Comparison of ENCODE assay signal across 20 cellular contexts in genomic region chr7:2436341-2437104, GRCh38. TPM values are rescaled to one million over a fixed set of nuclear protein-coding genes. Genes with fewer than 3 reads are reported as not detected.
DNase-seq lines count a peak whose midpoint lies in the region; ATAC-seq and TF ChIP-seq lines count a peak whose summit lies in the region.
"Had no signal": no experiment of that assay in that cellular context is flagged by ENCODE, and none has a peak within 500 bp of the region (broad histone marks: within the 10 kb centered on the region; RNA-seq: fewer than 3 reads in every experiment).

No MANE protein-coding gene starts in this region.

- H3K27ac Mint-ChIP-seq in GM23338 (no peak overlapping the region), endothelial cell (ENCODE audit: unreplicated experiment) (peak overlapping the region; percentile 66)

- peaks cover 4% of the 10 kb centered on the region for H3K27me3 Mint-ChIP-seq in GM23338 (ENCODE audit: insufficient read depth, low read depth, poor library complexity)
- H3K27me3 Mint-ChIP-seq in endothelial cell (ENCODE audit: unreplicated experiment) = no peaks in the 10 kb centered on the region
- H3K27me3 Mint-ChIP-seq: CD8-positive, alpha-beta memory T cell had no signal

- no peak overlapping the region for H3K23ac ChIP-seq in IMR-90 (ENCODE audit: low read depth, low read length)

- 0 out of 2 replicates have a peak, but pooled peaks cover 3% of the 10 kb centered on the region for H3K9me1 ChIP-seq in IMR-90 (ENCODE audit: insufficient read depth, low read length)

- H4K91ac ChIP-seq in IMR-90 (ENCODE audit: insufficient read depth, low read depth, low read length) = no peak overlapping the region

- H3K4me2 ChIP-seq in GM23338 = no peak overlapping the region
- no peak overlapping the region for H3K4me2 ChIP-seq in IMR-90 (ENCODE audit: low read depth, low read length)

- no TSS peak for BruUV-seq in IMR-90 (replicated peaks; lab: Mats Ljungman, UMichigan)

- peak overlapping the region; percentile 31 for H2AK9ac ChIP-seq in IMR-90 (replicated peaks; ENCODE audit: low read depth, low read length, poor library complexity)

- DNase-seq in GM23338 (ENCODE audit: low spot score) = no peak
- DNase-seq in IMR-90 = no peak
- DNase-seq in endothelial cell (ENCODE audit: low spot score) = no peak
- peak; percentile 85 for DNase-seq in pons (ENCODE audit: low spot score)
- DNase-seq in NCI-H1436 treated with DMSO at 0.1 percent for 48 hours (lab: John Stamatoyannopoulos, UW) = no peak
- no peak for DNase-seq in amniotic stem cell (lab: John Stamatoyannopoulos, UW)
- no peak for DNase-seq in HK-2 (ENCODE audit: unreplicated experiment)
- DNase-seq: CD8-positive, alpha-beta memory T cell; GF-D8; GM23248; KG1; MG63; NCI-H1092 treated with DMSO at 0.1 percent for 48 hours; NCI-H1694 treated with DMSO at 0.1 percent for 48 hours; NCI-H345; NCI-H774; Peyer's patch had no signal

- intact Hi-C loops in IMR-90 (cut with micrococcal nuclease) = no loop called here

- H3K4me3 ChIP-seq in GM23338 (no peak overlapping the region), IMR-90 (ENCODE audit: insufficient read depth, low read depth, low read length) (no peak overlapping the region)
- H3K4me3 ChIP-seq: GM23248, MG63, Peyer's patch, SJSA1 had no signal

- H4K8ac ChIP-seq in IMR-90 (ENCODE audit: low read depth in 2 of 2, low read length in 2 of 2) = no peak overlapping the region

- no peaks in the 10 kb centered on the region for H3K79me2 ChIP-seq in GM23338 (replicated peaks; ENCODE audit: insufficient read depth)

- H4K20me1 ChIP-seq in GM23338 (replicated peaks; ENCODE audit: insufficient read depth) (no peaks in the 10 kb centered on the region; the same call in 1 of the 2 replicates), IMR-90 (ENCODE audit: insufficient read depth, low read length) (0 out of 2 replicates have a peak, but pooled peaks cover 2% of the 10 kb centered on the region)

- no peak overlapping the region for H3K18ac ChIP-seq in IMR-90 (ENCODE audit: low read depth, low read length)

- no peak overlapping the region for H3K9ac ChIP-seq in IMR-90 (ENCODE audit: low read depth, low read length)
- H3K9ac ChIP-seq: GM23248 had no signal

- no peak overlapping the region for H3K56ac ChIP-seq in IMR-90 (ENCODE audit: extremely low read depth, insufficient read depth, low read length)

- dilution Hi-C loops in IMR-90 (cut with HindIII; ENCODE audit: low sequenced_read_pairs, unreplicated experiment) = no loop called here

- H3K9me3 Mint-ChIP-seq in GM23338 (no peaks in the 10 kb centered on the region), endothelial cell (ENCODE audit: unreplicated experiment) (no peaks in the 10 kb centered on the region)
- H3K9me3 Mint-ChIP-seq: CD8-positive, alpha-beta memory T cell had no signal

- H2BK20ac ChIP-seq in IMR-90 (ENCODE audit: low read depth, low read length) = no peak overlapping the region

- H3K4ac ChIP-seq in IMR-90 (ENCODE audit: low read depth, low read length) = no peak overlapping the region

- H3K36me3 ChIP-seq in GM23338 (ENCODE audit: insufficient read depth) = no peaks in the 10 kb centered on the region
- H3K36me3 ChIP-seq in IMR-90 (ENCODE audit: control insufficient read depth, insufficient read depth, low read length) = peaks cover 28% of the 10 kb centered on the region

- POLR2A ChIA-PET in IMR-90 (lab: Charles Lee; ENCODE audit: unreplicated experiment) = no interaction called here

- H3K36me3 Mint-ChIP-seq in GM23338 (ENCODE audit: low read depth) = peaks cover 7% of the 10 kb centered on the region
- H3K36me3 Mint-ChIP-seq in endothelial cell (ENCODE audit: low read depth, unreplicated experiment) = peaks cover 30% of the 10 kb centered on the region

- no peak overlapping the region for H2BK120ac ChIP-seq in IMR-90 (ENCODE audit: low read depth, low read length)

- H3K79me1 ChIP-seq in IMR-90 (ENCODE audit: low read depth in 1 of 2, low read length in 2 of 2) = no peaks in the 10 kb centered on the region; a peak in 2 of 4 replicates

- ATAC-seq in GM23338 (no peak), IMR-90 (ENCODE audit: low read depth) (no peak)

- in situ Hi-C loops in IMR-90 (cut with MboI; ENCODE audit: low sequenced_read_pairs) = no loop called here

- WGBS in IMR-90 (ENCODE audit: extremely low coverage in 2 of 2, insufficient read length in 1 of 2), 2 experiments = 78% methylated on average over 6 of the region's 25 CpGs; no CpG with 5 or more reads in 1 of the 2 experiments

- H3K27ac ChIP-seq in GM23338 (ENCODE audit: low read depth) (0 out of 2 replicates have a peak overlapping the region, but pooled peaks have one; percentile 45), IMR-90 (ENCODE audit: insufficient read depth, low read length) (no peak overlapping the region)
- H3K27ac ChIP-seq: GM23248, HL-60, Peyer's patch, SJSA1 had no signal

- H2AK5ac ChIP-seq in IMR-90 (ENCODE audit: low read depth, low read length) = no peak overlapping the region

- no peak overlapping the region for H2BK5ac ChIP-seq in IMR-90 (ENCODE audit: low read depth, low read length, poor library complexity, severe bottlenecking)

- H3K4me1 Mint-ChIP-seq in GM23338 (peaks cover 6% of the 10 kb centered on the region; the same call in 1 of the 3 replicates), endothelial cell (ENCODE audit: unreplicated experiment) (peaks cover 6% of the 10 kb centered on the region)

- TF ChIP-seq POLR2A in IMR-90 (IDR thresholded peaks at IDR 0.05; ENCODE audit: low read depth, low read length) = no peak

- no peak overlapping the region for H3K4me3 Mint-ChIP-seq in GM23338
- H3K4me3 Mint-ChIP-seq in endothelial cell (ENCODE audit: unreplicated experiment) = no peak overlapping the region
- H3K4me3 Mint-ChIP-seq: CD8-positive, alpha-beta memory T cell had no signal

- H3K9me2 ChIP-seq in GM23338 (ENCODE audit: insufficient read depth) = no peaks in the 10 kb centered on the region

- TF ChIP-seq RAD21 in IMR-90 (IDR thresholded peaks at IDR 0.05; ENCODE audit: low read length) = no peak

- no peak overlapping the region for H3K14ac ChIP-seq in IMR-90 (replicated peaks; ENCODE audit: low read depth, low read length)

- CTCF ChIA-PET in IMR-90 (lab: Yijun Ruan, JAX) = no interaction called here

- H3K4me1 ChIP-seq in GM23338 (ENCODE audit: insufficient read depth) (no peaks in the 10 kb centered on the region), IMR-90 (ENCODE audit: control insufficient read depth, insufficient read depth, low read length) (no peaks in the 10 kb centered on the region)
- H3K4me1 ChIP-seq: SJSA1 had no signal

- H3K27me3 ChIP-seq in GM23338 (ENCODE audit: insufficient read depth) (no peaks in the 10 kb centered on the region), IMR-90 (ENCODE audit: control insufficient read depth, insufficient read depth, low read length) (no peaks in the 10 kb centered on the region)
- H3K27me3 ChIP-seq: MG63, Peyer's patch, SJSA1 had no signal

- no peaks in the 10 kb centered on the region for H3F3A ChIP-seq in GM23338 (replicated peaks; ENCODE audit: low read depth)

- H2AFZ ChIP-seq in GM23338 = no peak overlapping the region
- H2AFZ ChIP-seq in IMR-90 (replicated peaks; ENCODE audit: low read length, poor library complexity) = no peak overlapping the region
- H2AFZ ChIP-seq: GM23248 had no signal

- TF ChIP-seq CTCF in GM23338 (conservative IDR thresholded peaks at IDR 0.05; ENCODE audit: low read depth in 2 of 2) (no peak), IMR-90 (conservative IDR thresholded peaks at IDR 0.05; ENCODE audit: low read depth, low read length) (no peak), endothelial cell (IDR thresholded peaks at IDR 0.05; ENCODE audit: unreplicated experiment) (no peak)

- H2BK15ac ChIP-seq in IMR-90 (ENCODE audit: low read depth, low read length) = no peak overlapping the region

- peaks cover under 1% of the 10 kb centered on the region; the same call in 1 of the 2 replicates for H3K9me3 ChIP-seq in IMR-90 (ENCODE audit: control insufficient read depth, insufficient read depth, low read length)
- H3K9me3 ChIP-seq: Peyer's patch had no signal

- H4K5ac ChIP-seq in IMR-90 (ENCODE audit: low read depth, low read length) = no peak overlapping the region

TF ChIP-seq in IMR-90, 13 proteins besides CTCF, POLR2A, EP300 and RAD21 (continues in another document):
- TF ChIP-seq MAZ (IDR thresholded peaks at IDR 0.05; ENCODE audit: borderline replicate concordance, low read depth, low read length) (no peak), CEBPB (IDR thresholded peaks at IDR 0.05; ENCODE audit: low read depth, low read length) (no peak), FOS (IDR thresholded peaks at IDR 0.05; ENCODE audit: low read depth, low read length) (no peak), CHD1 (IDR thresholded peaks at IDR 0.05; ENCODE audit: low read depth, low read length) (no peak), RFX5 (IDR thresholded peaks at IDR 0.05; ENCODE audit: low read depth, low read length) (no peak), BHLHE40 (IDR thresholded peaks at IDR 0.05; ENCODE audit: low read depth, low read length) (no peak), SMC3 (IDR thresholded peaks at IDR 0.05; ENCODE audit: low read depth, low read length) (no peak), NFE2L2 (IDR thresholded peaks at IDR 0.05; ENCODE audit: low read depth, low read length) (no peak)
- TF ChIP-seq, protein P1, sequence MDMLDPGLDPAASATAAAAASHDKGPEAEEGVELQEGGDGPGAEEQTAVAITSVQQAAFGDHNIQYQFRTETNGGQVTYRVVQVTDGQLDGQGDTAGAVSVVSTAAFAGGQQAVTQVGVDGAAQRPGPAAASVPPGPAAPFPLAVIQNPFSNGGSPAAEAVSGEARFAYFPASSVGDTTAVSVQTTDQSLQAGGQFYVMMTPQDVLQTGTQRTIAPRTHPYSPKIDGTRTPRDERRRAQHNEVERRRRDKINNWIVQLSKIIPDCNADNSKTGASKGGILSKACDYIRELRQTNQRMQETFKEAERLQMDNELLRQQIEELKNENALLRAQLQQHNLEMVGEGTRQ (IDR thresholded peaks at IDR 0.05; ENCODE audit: low read depth, low read length) = no peak

RNA-seq across cellular contexts. Expression of gene CHST12, which starts 33.1 kb away (rescaled TPM):
- 10.1 and 12.0 TPM in 2 replicates for total RNA-seq in GM23338 (2014; rRNA removed; shearing (Covaris generic))
- 13.9 and 14.6 TPM in 2 replicates for polyA plus RNA-seq in GM23338 (2016; fragmentation: Nextera tagmentation; extraction: Ambion mirVana)
- 3.8 and 4.7 TPM in 2 replicates for total RNA-seq in IMR-90 (2012; rRNA removed)
- 27.0 and 31.6 TPM in 2 replicates for polyA plus RNA-seq in IMR-90 (2012; rRNA removed)
- polyA plus RNA-seq in IMR-90 (2012; cell fraction: cytosol; rRNA removed) = 26.1 and 46.6 TPM in 2 replicates
- 11.2 and 24.6 TPM in 2 replicates for polyA plus RNA-seq in IMR-90 (2012; cell fraction: nucleus; rRNA removed; ENCODE audit: low replicate concordance)
- total RNA-seq in endothelial cell (ENCODE audit: unreplicated experiment) = 26.9 TPM

RNA-seq across cellular contexts. Expression of gene GRIFIN, which starts 39.7 kb away (rescaled TPM):
- total RNA-seq in GM23338 (2014; rRNA removed; shearing (Covaris generic)) = not detected in 2 replicates
- polyA plus RNA-seq in GM23338 (2016; fragmentation: Nextera tagmentation; extraction: Ambion mirVana) (not detected in 2 replicates), IMR-90 (2012; rRNA removed) (not detected in 2 replicates)
- total RNA-seq in IMR-90 (2012; rRNA removed) (not detected in 2 replicates), endothelial cell (ENCODE audit: unreplicated experiment) (not detected)
- polyA plus RNA-seq in IMR-90 (2012; cell fraction: cytosol; rRNA removed) = not detected in 2 replicates
- not detected in 2 replicates for polyA plus RNA-seq in IMR-90 (2012; cell fraction: nucleus; rRNA removed; ENCODE audit: low replicate concordance)
- total RNA-seq: CD8-positive, alpha-beta memory T cell; GM23248; Peyer's patch; SJSA1 had no signal
- polyA plus RNA-seq: BJ; CD8-positive, alpha-beta memory T cell; GM23248 had no signal
